Comparison of ENCODE assay signal across 8 cellular contexts in the genomic region with DNA sequence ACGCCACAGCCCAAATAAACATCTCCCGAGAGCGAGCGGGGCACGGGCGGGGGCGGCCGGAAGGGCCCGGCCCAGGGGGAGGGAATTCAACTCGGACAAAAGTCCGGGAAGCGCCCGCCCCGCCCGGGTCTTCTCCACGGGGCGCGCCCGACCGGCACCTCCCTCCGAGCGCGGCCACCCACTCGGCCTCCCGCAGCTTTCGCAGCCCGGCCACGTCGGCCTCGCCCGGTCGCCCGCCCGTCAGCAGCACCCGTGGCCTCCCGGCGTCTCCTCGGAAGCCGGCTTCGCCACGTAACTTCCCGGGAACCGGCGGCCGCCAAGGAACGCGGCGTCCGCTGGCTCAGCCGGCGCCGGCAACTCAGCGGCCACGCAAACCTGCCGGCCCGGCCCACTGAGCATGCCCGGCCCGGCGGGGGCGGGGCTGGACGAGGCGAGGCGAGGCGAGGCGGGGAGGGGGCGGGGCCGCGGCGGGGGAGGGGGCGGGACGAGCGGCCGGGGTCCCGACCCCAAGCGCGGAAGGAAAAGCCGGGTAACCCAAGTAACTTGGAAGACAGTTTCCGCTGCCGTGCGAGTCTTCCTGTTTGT. TPM values are rescaled to one million over a fixed set of nuclear protein-coding genes. Genes with fewer than 3 reads are reported as not detected.
DNase-seq lines count a peak whose midpoint lies in the region; ATAC-seq, FAIRE-seq and TF ChIP-seq lines count a peak whose summit lies in the region.

A gene (minus strand): TSS at position 369 of the 585 bp plus-strand sequence. CDS start 440 bp downstream, outside the sequence.

- ATAC-seq in GM21367 (IDR thresholded peaks at IDR 0.05; ENCODE audit: unreplicated experiment): no peak
- ATAC-seq in GM21737 (IDR thresholded peaks at IDR 0.05; ENCODE audit: unreplicated experiment): no peak

- H3K9me3 ChIP-seq in kidney (ENCODE audit: control insufficient read depth in 1 of 2, low read length in 2 of 2) (no peaks in the 10 kb centered on the region), skeletal muscle tissue (ENCODE audit: control insufficient read depth in 3 of 3, low read length in 3 of 3) (no peaks in the 10 kb centered on the region)

- H3K4me1 ChIP-seq in kidney (ENCODE audit: control insufficient read depth in 1 of 2, insufficient read depth in 1 of 2, low read depth in 1 of 2, low read length in 2 of 2) (peaks cover 3 to 6% of the 10 kb centered on the region in 2 donors), skeletal muscle tissue (ENCODE audit: control insufficient read depth in 3 of 3, insufficient read depth in 3 of 3, low read length in 3 of 3) (peaks cover 11 to 15% (median 12%) of the 10 kb centered on the region in 3 donors)

- peak; percentile 91 for TF ChIP-seq POLR2A in H54 (IDR thresholded peaks at IDR 0.05; ENCODE audit: low read depth, low read length)

- no peak for TF ChIP-seq CTCF in kidney (IDR thresholded peaks at IDR 0.05; ENCODE audit: borderline replicate concordance, extremely low read depth, insufficient read depth)

- intact Hi-C loops in kidney (cut with DNase I): no loop called here

- FAIRE-seq in H54 (lab: Jason Lieb, UNC) (no peak), kidney (lab: Jason Lieb, UNC) (no peak)

- no peaks in the 10 kb centered on the region for H3K27me3 ChIP-seq in skeletal muscle tissue (ENCODE audit: control insufficient read depth in 3 of 3, insufficient read depth in 3 of 3, low read length in 3 of 3)

- H3K9ac ChIP-seq in kidney (ENCODE audit: low read length in 2 of 2) (peak within 1 kb of the TSS; percentile 68 to 75), skeletal muscle tissue (ENCODE audit: low read depth in 1 of 3, low read length in 3 of 3) (peak within 1 kb of the TSS; percentile 83 to 90 (median 85))

- DNase-seq in AG08395 (ENCODE audit: low spot score) (peak; percentile 85), H54 (ENCODE audit: insufficient read length, low spot score) (peak; percentile 42), NCI-H82 treated with DMSO at 0.1 percent for 48 hours (lab: John Stamatoyannopoulos, UW; ENCODE audit: unreplicated experiment) (peak; percentile 39), cortex of kidney (lab: John Stamatoyannopoulos, UW) (peak; percentile 57), kidney (peak; percentile 93)

- peak within 1 kb of the TSS; percentile 95 to 96 for H3K27ac ChIP-seq in kidney (ENCODE audit: low read depth in 2 of 2, low read length in 2 of 2)
- H3K27ac ChIP-seq in skeletal muscle tissue (ENCODE audit: low read depth, low read length): peak within 1 kb of the TSS; percentile 90

- H3K4me3 ChIP-seq in kidney (ENCODE audit: low read length in 2 of 2): peak within 1 kb of the TSS; percentile 77 to 96
- peak within 1 kb of the TSS; percentile 91 to 94 (median 92) for H3K4me3 ChIP-seq in skeletal muscle tissue (ENCODE audit: low read length in 3 of 3)

- H3K36me3 ChIP-seq in kidney (ENCODE audit: control insufficient read depth in 1 of 2, insufficient read depth in 2 of 2, low read length in 2 of 2) (no peaks in the 10 kb centered on the region), skeletal muscle tissue (ENCODE audit: control insufficient read depth in 3 of 3, insufficient read depth in 3 of 3, low read length in 3 of 3) (no peaks in the 10 kb centered on the region)

RNA-seq across cellular contexts. Expression of the gene that starts here (rescaled TPM):
- total RNA-seq in kidney: 121 TPM
- polyA plus RNA-seq in kidney (ENCODE audit: insufficient read depth, low read depth, low replicate concordance): 17.7 TPM
- total RNA-seq in skeletal muscle tissue: 53.2 TPM

Comparison
In these comparisons a context has a peak if more than half of its experiments do, and no peak if none do; other contexts are left out.
1. DNase-seq: peak in every context shown above with its lines; median percentile 93 in kidney; 85 in AG08395; 57 in cortex of kidney; 42 in H54; 39 in NCI-H82 treated with DMSO at 0.1 percent for 48 hours.